In the genomic region with DNA sequence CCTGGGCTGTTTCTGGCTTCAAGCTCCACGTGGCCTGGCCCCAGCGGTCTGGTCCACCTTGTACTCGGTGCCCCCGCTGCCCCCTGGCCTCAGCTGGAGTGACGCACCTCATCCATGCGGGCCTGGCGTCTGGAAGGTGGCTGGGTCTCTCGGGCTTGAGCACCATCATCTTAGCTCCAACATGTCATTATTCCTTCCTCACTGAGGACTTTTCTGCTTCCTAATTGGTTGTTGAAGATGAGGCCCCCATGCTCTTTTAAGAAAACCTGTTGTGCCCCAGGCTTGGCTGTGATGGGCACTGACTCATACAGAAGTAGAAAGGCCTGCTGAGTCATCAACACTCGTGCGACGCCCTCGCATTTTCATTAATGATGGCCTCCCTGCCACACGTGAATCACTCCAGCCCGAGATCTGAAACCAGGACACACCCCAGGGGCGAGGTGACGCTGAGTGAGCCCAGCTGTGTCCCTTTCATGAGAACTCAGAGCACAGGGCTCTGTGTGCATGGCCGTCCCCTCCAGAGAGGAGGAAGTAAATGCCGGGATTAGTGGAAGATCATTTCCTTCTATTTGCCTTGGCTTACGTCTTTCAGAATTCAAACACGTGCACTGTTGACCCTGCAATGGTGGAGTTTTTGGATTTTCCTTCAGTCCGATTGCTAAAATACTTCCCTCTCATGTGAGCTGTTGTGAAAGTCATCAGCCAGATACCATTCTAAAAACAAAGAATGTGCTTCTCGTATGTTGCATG, we compare ENCODE assay signal across 7 cellular contexts.
DNase-seq lines count a peak whose midpoint lies in the region; ATAC-seq and FAIRE-seq lines count a peak whose summit lies in the region.

No MANE protein-coding gene starts in this region.

- peak; percentile 93 for FAIRE-seq in GM18507 (lab: Jason Lieb, UNC)

- peak; percentile 42 for DNase-seq in GM18507 (ENCODE audit: extremely low spot score, insufficient read length, low read depth)
- DNase-seq in NCI-H2029 (lab: John Stamatoyannopoulos, UW), result peak; percentile 64
- DNase-seq in activated CD8-positive, alpha-beta memory T cell treated with anti-CD3 and anti-CD28 coated beads, Interleukin-2, amount 50 U/mL, for 4 hours, result peak; percentile 68
- DNase-seq in fibroblast of the conjunctiva (ENCODE audit: low read depth), result peak; percentile 72
- peak; percentile 77 for DNase-seq in skeletal muscle cell (ENCODE audit: low read depth)

- ATAC-seq in HG02588 (IDR thresholded peaks at IDR 0.05; ENCODE audit: unreplicated experiment), result peak; percentile 94
- ATAC-seq in HG02970 (IDR thresholded peaks at IDR 0.05; ENCODE audit: low FRiP score, unreplicated experiment), result no peak

- peak overlapping the region; percentile 18 for H3K4me3 ChIP-seq in skeletal muscle cell (ENCODE audit: low read depth, low read length)
